19 cellular contexts compared by ENCODE assay signal in the genomic region with DNA sequence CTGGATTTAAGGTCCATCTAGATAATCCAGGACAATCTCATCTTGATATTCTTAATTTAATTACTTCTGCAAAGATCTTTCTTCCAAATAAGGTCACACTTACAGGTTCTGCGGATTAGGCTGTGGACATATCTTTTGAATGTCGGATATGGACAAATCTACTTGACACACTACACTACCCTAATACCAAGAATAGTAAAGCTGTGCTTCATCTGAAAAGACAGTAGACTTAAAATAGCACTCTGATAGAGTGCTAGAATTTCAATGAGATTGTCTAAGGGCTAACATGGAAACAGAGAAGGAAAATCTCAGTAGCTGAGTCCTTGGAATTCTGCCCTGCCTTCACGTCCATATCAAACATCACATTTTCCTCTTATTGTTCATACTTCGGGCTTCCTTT.
"Had no signal": no experiment of that assay in that cellular context is flagged by ENCODE, and none has a peak within 500 bp of the region (broad histone marks: within the 10 kb centered on the region; RNA-seq: fewer than 3 reads in every experiment).

No MANE protein-coding gene starts in this region.

- ATAC-seq: SK-N-SH treated with all-trans-retinoic acid at 6 μM for 48 hours had no signal

- H3K4me3 ChIP-seq: SJCRH30 had no signal

- DNase-seq: KBM-7, MV-4-11, NCI-H1048, NCI-H1105, NCI-H1417, NCI-H1436 treated with DMSO at 0.1 percent for 48 hours, NCI-H1694, NCI-H187 treated with DMSO at 0.1 percent for 48 hours, NCI-H2029 treated with DMSO at 0.1 percent for 48 hours, NCI-H2171 treated with DMSO at 0.1 percent for 48 hours, NCI-H345, NCI-H446 treated with DMSO at 0.1 percent for 48 hours, NCI-H510A treated with DMSO at 0.1 percent for 48 hours, NCI-H526, RPMI8226, SHP77 treated with DMSO at 0.1 percent for 48 hours, SJCRH30 had no signal

- H3K9me3 ChIP-seq: SJCRH30 had no signal

- H3K36me3 ChIP-seq: SJCRH30 had no signal

- FAIRE-seq: RCC 7860 had no signal

- H3K27ac ChIP-seq: SJCRH30 had no signal

- H3K27me3 ChIP-seq: SJCRH30 had no signal
